ENCODE assay signal across 15 cellular contexts in genomic region chr16:23365602-23366240, GRCh38.
A peak's percentile ranks its signal among the peaks of the same experiment; 100 is the strongest.
DNase-seq lines count a peak whose midpoint lies in the region; ATAC-seq, FAIRE-seq and TF ChIP-seq lines count a peak whose summit lies in the region.
"Had no signal": no experiment of that assay in that cellular context is flagged by ENCODE, and none has a peak within 500 bp of the region (broad histone marks: within the 10 kb centered on the region; RNA-seq: fewer than 3 reads in every experiment).

No MANE protein-coding gene starts in this region.

- no peak overlapping the region for H3K4me3 ChIP-seq in K562
- H3K4me3 ChIP-seq: mucosa of descending colon, sigmoid colon had no signal

- no peak for FAIRE-seq in K562 (lab: Jason Lieb, UNC)

- peaks cover 12 to 28% of the 10 kb centered on the region in 2 experiments; a peak in 4 of 5 replicates for H3K27me3 ChIP-seq in K562 (ENCODE audit: control insufficient read depth in 2 of 2, insufficient read depth in 2 of 2, low read length in 2 of 2)
- H3K27me3 ChIP-seq: brain microvascular endothelial cell, sigmoid colon had no signal

- H3K9me3 ChIP-seq in K562 (replicated peaks; ENCODE audit: control insufficient read depth, insufficient read depth, low read depth, low read length): no peaks in the 10 kb centered on the region
- H3K9me3 ChIP-seq: mucosa of descending colon, sigmoid colon had no signal

- H3K9me1 ChIP-seq in K562 (ENCODE audit: control insufficient read depth, insufficient read depth, low read length): no peaks in the 10 kb centered on the region

- H3K27me3 Mint-ChIP-seq in activated T-cell treated with anti-CD3 and anti-CD28 coated beads, Interleukin-2, amount 50 U/mL, for 72 hours (ENCODE audit: low read depth): peaks cover 6% of the 10 kb centered on the region
- peaks cover 11% of the 10 kb centered on the region for H3K27me3 Mint-ChIP-seq in mesothelial cell of epicardium (ENCODE audit: low read depth)

- CTCF ChIA-PET in K562 (lab: Yijun Ruan, JAX; ENCODE audit: low intra/inter-chr PET ratio): no interaction called here

- H3K4me2 ChIP-seq in K562 (ENCODE audit: insufficient read depth, low read length): no peak overlapping the region

- no peak overlapping the region for H3K4me3 Mint-ChIP-seq in activated T-cell treated with anti-CD3 and anti-CD28 coated beads, Interleukin-2, amount 50 U/mL, for 72 hours
- H3K4me3 Mint-ChIP-seq in stimulated activated effector memory CD8-positive, alpha-beta T cell treated with anti-CD3 and anti-CD28 coated beads, Interleukin-12 subunit alpha, Interleukin-12 subunit beta, amount 100 ng/mL, for 72 hours: no peak overlapping the region
- H3K4me3 Mint-ChIP-seq in mesothelial cell of epicardium: no peak overlapping the region
- H3K4me3 Mint-ChIP-seq: T-helper 17 cell had no signal

- POLR2A ChIA-PET in K562 (lab: Yijun Ruan, JAX): interaction anchor here (0.6 kb wide), 1 partner anchor 321 kb away, joined by 3 read pairs; no protein-coding TSS in a partner anchor

- WGBS in K562 (ENCODE audit: insufficient coverage, low coverage, missing lambda C conversion rate): 1% methylated on average over 5 of the region's 5 CpGs

- in situ Hi-C loops in K562 (cut with MboI): no loop called here
- in situ Hi-C loops in GM13976 (cut with MboI; ENCODE audit: low sequenced_read_pairs, unreplicated experiment): no loop called here

- no peak for TF ChIP-seq POLR2A in K562 (conservative IDR thresholded peaks at IDR 0.05)

- no peaks in the 10 kb centered on the region for H3K4me1 ChIP-seq in K562 (replicated peaks in 1 of 2; ENCODE audit: control insufficient read depth in 2 of 2, insufficient read depth in 2 of 2, low read length in 2 of 2)

- no peaks in the 10 kb centered on the region for H3K9me3 Mint-ChIP-seq in activated T-cell treated with anti-CD3 and anti-CD28 coated beads, Interleukin-2, amount 50 U/mL, for 72 hours
- H3K9me3 Mint-ChIP-seq in stimulated activated effector memory CD8-positive, alpha-beta T cell treated with anti-CD3 and anti-CD28 coated beads, Interleukin-12 subunit alpha, Interleukin-12 subunit beta, amount 100 ng/mL, for 72 hours: no peaks in the 10 kb centered on the region
- no peaks in the 10 kb centered on the region for H3K9me3 Mint-ChIP-seq in mesothelial cell of epicardium

- no peak overlapping the region for H3K27ac Mint-ChIP-seq in activated T-cell treated with anti-CD3 and anti-CD28 coated beads, Interleukin-2, amount 50 U/mL, for 72 hours
- peak overlapping the region; percentile 15 for H3K27ac Mint-ChIP-seq in stimulated activated effector memory CD8-positive, alpha-beta T cell treated with anti-CD3 and anti-CD28 coated beads, Interleukin-12 subunit alpha, Interleukin-12 subunit beta, amount 100 ng/mL, for 72 hours
- no peak overlapping the region for H3K27ac Mint-ChIP-seq in mesothelial cell of epicardium
- H3K27ac Mint-ChIP-seq: T-helper 17 cell had no signal

- H3K4me1 Mint-ChIP-seq in activated T-cell treated with anti-CD3 and anti-CD28 coated beads, Interleukin-2, amount 50 U/mL, for 72 hours (ENCODE audit: low read depth): peaks cover 10% of the 10 kb centered on the region
- H3K4me1 Mint-ChIP-seq in stimulated activated effector memory CD8-positive, alpha-beta T cell treated with anti-CD3 and anti-CD28 coated beads, Interleukin-12 subunit alpha, Interleukin-12 subunit beta, amount 100 ng/mL, for 72 hours: peaks cover 11% of the 10 kb centered on the region
- no peaks in the 10 kb centered on the region for H3K4me1 Mint-ChIP-seq in mesothelial cell of epicardium

- TF ChIP-seq CTCF in K562 (IDR thresholded peaks at IDR 0.05 in 2 of 3, conservative IDR thresholded peaks at IDR 0.05 in 1 of 3; ENCODE audit: insufficient read depth in 2 of 3, low read depth in 1 of 3, low read length in 3 of 3) (no peak), mesothelial cell of epicardium (IDR thresholded peaks at IDR 0.05; ENCODE audit: unreplicated experiment) (no peak), GM13976 (IDR thresholded peaks at IDR 0.05; ENCODE audit: borderline replicate concordance, control extremely low read depth, extremely low read depth, insufficient read depth, missing control alignments) (no peak)

- intact Hi-C loops in K562 (cut with micrococcal nuclease): no loop called here

- no peaks in the 10 kb centered on the region for H3K36me3 Mint-ChIP-seq in activated T-cell treated with anti-CD3 and anti-CD28 coated beads, Interleukin-2, amount 50 U/mL, for 72 hours (ENCODE audit: insufficient read depth in 2 of 2)
- H3K36me3 Mint-ChIP-seq in stimulated activated effector memory CD8-positive, alpha-beta T cell treated with anti-CD3 and anti-CD28 coated beads, Interleukin-12 subunit alpha, Interleukin-12 subunit beta, amount 100 ng/mL, for 72 hours: no peaks in the 10 kb centered on the region
- H3K36me3 Mint-ChIP-seq in mesothelial cell of epicardium: no peaks in the 10 kb centered on the region

- no peak for TF ChIP-seq EP300 in K562 (IDR thresholded peaks at IDR 0.05; ENCODE audit: low read length)

- no peaks in the 10 kb centered on the region for H4K20me1 ChIP-seq in K562 (replicated peaks; ENCODE audit: control insufficient read depth, insufficient read depth, low read length)

- no peak overlapping the region for H3K9ac ChIP-seq in K562 (ENCODE audit: insufficient read depth in 1 of 2, low read depth in 2 of 2, low read length in 2 of 2)

- no peak overlapping the region for H2AFZ ChIP-seq in K562 (ENCODE audit: low read depth, low read length)

- no peaks in the 10 kb centered on the region for H3K79me2 ChIP-seq in K562 (ENCODE audit: control insufficient read depth, insufficient read depth, low read length)

- ATAC-seq in activated T-cell treated with anti-CD3 and anti-CD28 coated beads, Interleukin-2, amount 50 U/mL, for 72 hours (replicated peaks in 1 of 2): peak; percentile 29 to 45
- no peak; the same call in 2 of the 3 replicates for ATAC-seq in K562
- ATAC-seq in stimulated activated effector memory CD8-positive, alpha-beta T cell treated with anti-CD3 and anti-CD28 coated beads, Interleukin-12 subunit alpha, Interleukin-12 subunit beta, amount 100 ng/mL, for 72 hours: peak; percentile 49
- ATAC-seq: HCT116, mucosa of descending colon, T-helper 17 cell had no signal

- no peak for TF ChIP-seq RAD21 in K562 (CRISPR knock-in tag; conservative IDR thresholded peaks at IDR 0.05 in 1 of 2, IDR thresholded peaks at IDR 0.05 in 1 of 2)

- H3K36me3 ChIP-seq in K562 (ENCODE audit: control insufficient read depth, insufficient read depth, low read length): no peaks in the 10 kb centered on the region
- H3K36me3 ChIP-seq: brain microvascular endothelial cell, sigmoid colon had no signal

- no TSS peak for BruUV-seq in K562 (replicated peaks; lab: Mats Ljungman, UMichigan)

- no peak overlapping the region for H3K27ac ChIP-seq in K562 (ENCODE audit: extremely low read depth, low read depth, low read length)
- H3K27ac ChIP-seq: brain microvascular endothelial cell had no signal

- DNase-seq in activated T-cell treated with anti-CD3 and anti-CD28 coated beads, Interleukin-2, amount 50 U/mL, for 72 hours: no peak
- DNase-seq in activated T-cell treated with anti-CD3 and anti-CD28 coated beads, Interleukin-2, amount 50 U/mL, for 1 hour: no peak
- DNase-seq in NCI-H146 treated with DMSO at 0.1 percent for 48 hours (lab: John Stamatoyannopoulos, UW; ENCODE audit: unreplicated experiment) (peak; percentile 82), K562 (ENCODE audit: extremely low read depth in 1 of 4, low spot score in 3 of 4) (no peak), SK-N-DZ (ENCODE audit: low spot score) (no peak), mesothelial cell of epicardium (ENCODE audit: low spot score in 2 of 2, unreplicated experiment in 2 of 2) (no peak), GM13976 (ENCODE audit: low spot score) (no peak)
- no peak for DNase-seq in stimulated activated effector memory CD8-positive, alpha-beta T cell treated with anti-CD3 and anti-CD28 coated beads, Interleukin-12 subunit alpha, Interleukin-12 subunit beta, amount 100 ng/mL, for 72 hours (ENCODE audit: low spot score in 2 of 2)
- DNase-seq: activated CD8-positive, alpha-beta memory T cell treated with anti-CD3 and anti-CD28 coated beads, Interleukin-2, amount 50 U/mL, for 48 hours; brain microvascular endothelial cell; hippocampal formation; sigmoid colon; T-helper 17 cell had no signal

TF ChIP-seq in K562, 482 proteins besides CTCF, POLR2A, EP300 and RAD21 (continues in another document):
- no peak for TF ChIP-seq ZFP30 (CRISPR knock-in tag; IDR thresholded peaks at IDR 0.05; ENCODE audit: borderline replicate concordance)
- TF ChIP-seq CREM (IDR thresholded peaks at IDR 0.05; ENCODE audit: low read depth): no peak
- TF ChIP-seq FUS (optimal IDR thresholded peaks at IDR 0.05; ENCODE audit: low read depth, low read length): no peak
- no peak for TF ChIP-seq UBTF (IDR thresholded peaks at IDR 0.05; ENCODE audit: borderline replicate concordance in 1 of 2, low read depth in 2 of 2, low read length in 2 of 2)
- TF ChIP-seq SPI1 (IDR thresholded peaks at IDR 0.05; ENCODE audit: borderline replicate concordance, low read depth, low read length): no peak
